In genomic region chr2:197599285-197599965, GRCh38 we compare ENCODE assay signal across 8 cellular contexts.
DNase-seq lines count a peak whose midpoint lies in the region; ATAC-seq, FAIRE-seq and TF ChIP-seq lines count a peak whose summit lies in the region.

No MANE protein-coding gene starts in this region.

- peak; percentile 96 for ATAC-seq in GM23338

- H3K4me1 Mint-ChIP-seq in GM23338: peaks cover 31% of the 10 kb centered on the region
- H3K4me1 Mint-ChIP-seq in activated CD4-positive, alpha-beta T cell treated with anti-CD3 and anti-CD28 coated beads, Interleukin-2, amount 10 ng/mL, durations not matched to agents 7 days and 5 days: peaks cover 5% of the 10 kb centered on the region

- H3K27ac ChIP-seq in GM23338 (ENCODE audit: low read depth): no peak overlapping the region

- H3K27ac Mint-ChIP-seq in GM23338: no peak overlapping the region
- no peak overlapping the region for H3K27ac Mint-ChIP-seq in activated CD4-positive, alpha-beta T cell treated with anti-CD3 and anti-CD28 coated beads, Interleukin-2, amount 10 ng/mL, durations not matched to agents 7 days and 5 days

- no peaks in the 10 kb centered on the region for H3K79me2 ChIP-seq in GM23338 (replicated peaks; ENCODE audit: insufficient read depth)

- FAIRE-seq in frontal cortex (lab: Jason Lieb, UNC): no peak

- peaks cover 26% of the 10 kb centered on the region for H3K36me3 Mint-ChIP-seq in GM23338 (ENCODE audit: low read depth)
- H3K36me3 Mint-ChIP-seq in activated CD4-positive, alpha-beta T cell treated with anti-CD3 and anti-CD28 coated beads, Interleukin-2, amount 10 ng/mL, durations not matched to agents 7 days and 5 days (ENCODE audit: low read depth): no peaks in the 10 kb centered on the region

- no peak overlapping the region for H3K4me3 Mint-ChIP-seq in GM23338
- H3K4me3 Mint-ChIP-seq in activated CD4-positive, alpha-beta T cell treated with anti-CD3 and anti-CD28 coated beads, Interleukin-2, amount 10 ng/mL, durations not matched to agents 7 days and 5 days: no peak overlapping the region

- CTCF ChIA-PET in GM10248 (lab: Yijun Ruan, JAX): interaction anchor here (1.0 to 1.5 kb wide), 8 partner anchors 8 to 697 kb away, joined by 3 to 6 read pairs (median 4); partner anchors contain the start of gene MARS2
- CTCF ChIA-PET in activated CD4-positive, alpha-beta T cell treated with anti-CD3 and anti-CD28 coated beads, Interleukin-2, amount 10 ng/mL, durations not matched to agents 7 days and 5 days (lab: Charles Lee): interaction anchor here (1.1 kb wide), 1 partner anchor 13 kb away, joined by 3 read pairs; no protein-coding TSS in a partner anchor

- H3K36me3 ChIP-seq in GM23338 (ENCODE audit: insufficient read depth): no peaks in the 10 kb centered on the region

- no peak overlapping the region for H2AFZ ChIP-seq in GM23338

- no peaks in the 10 kb centered on the region for H3K27me3 ChIP-seq in GM23338 (ENCODE audit: insufficient read depth)

- POLR2A ChIA-PET in GM10248 (lab: Yijun Ruan, JAX): interaction anchor here (1.0 kb wide), 1 partner anchor 100 kb away, joined by 4 read pairs; the partner anchor contains the start of genes HSPD1 and HSPE1
- POLR2A ChIA-PET in activated CD4-positive, alpha-beta T cell treated with anti-CD3 and anti-CD28 coated beads, Interleukin-2, amount 10 ng/mL, durations not matched to agents 7 days and 5 days (lab: Charles Lee): no interaction called here

- H3K27me3 Mint-ChIP-seq in GM23338 (ENCODE audit: insufficient read depth, low read depth, poor library complexity): peaks cover 10% of the 10 kb centered on the region
- peaks cover 10% of the 10 kb centered on the region for H3K27me3 Mint-ChIP-seq in activated CD4-positive, alpha-beta T cell treated with anti-CD3 and anti-CD28 coated beads, Interleukin-2, amount 10 ng/mL, durations not matched to agents 7 days and 5 days

- no peak overlapping the region for H3K4me2 ChIP-seq in GM23338

- peak; percentile 51 for DNase-seq in GM10248 (ENCODE audit: extremely low spot score)
- DNase-seq in GM23338 (ENCODE audit: low spot score): peak; percentile 82
- peak; percentile 56 for DNase-seq in MV-4-11 (lab: John Stamatoyannopoulos, UW)
- DNase-seq in activated CD4-positive, alpha-beta T cell treated with anti-CD3 and anti-CD28 coated beads, Interleukin-2, amount 10 ng/mL, durations not matched to agents 7 days and 5 days: peak; percentile 29
- peak; percentile 71 for DNase-seq in fibroblast of villous mesenchyme (ENCODE audit: low read depth)
- peak; percentile 27 for DNase-seq in stimulated activated CD4-positive, alpha-beta T cell treated with anti-CD3 and anti-CD28 coated beads, Interleukin-1b, Interleukin-23, amount 100 ng/mL, for 48 hours
- no peak for DNase-seq in KG1 (lab: John Stamatoyannopoulos, UW)
- no peak for DNase-seq in frontal cortex (ENCODE audit: low spot score in 2 of 2)

- H4K20me1 ChIP-seq in GM23338 (replicated peaks; ENCODE audit: insufficient read depth): no peaks in the 10 kb centered on the region

- H3K9me2 ChIP-seq in GM23338 (ENCODE audit: insufficient read depth): no peaks in the 10 kb centered on the region; the same call in 1 of the 2 replicates

- TF ChIP-seq CTCF in GM10248 (IDR thresholded peaks at IDR 0.05; ENCODE audit: control extremely low read depth, extremely low read depth, low read depth, missing control alignments): peak; percentile 24
- peak; percentile 58 to 66 for TF ChIP-seq CTCF in GM23338 (conservative IDR thresholded peaks at IDR 0.05; ENCODE audit: low read depth in 2 of 2)
- TF ChIP-seq CTCF in fibroblast of villous mesenchyme (IDR thresholded peaks at IDR 0.05; ENCODE audit: insufficient read depth, low read depth, low read length): peak; percentile 58

- H3K4me3 ChIP-seq in GM23338 (no peak overlapping the region), fibroblast of villous mesenchyme (ENCODE audit: low read depth, low read length) (no peak overlapping the region)

- peaks cover 14% of the 10 kb centered on the region for H3K9me3 Mint-ChIP-seq in GM23338
- H3K9me3 Mint-ChIP-seq in activated CD4-positive, alpha-beta T cell treated with anti-CD3 and anti-CD28 coated beads, Interleukin-2, amount 10 ng/mL, durations not matched to agents 7 days and 5 days: no peaks in the 10 kb centered on the region

- no peaks in the 10 kb centered on the region; the same call in 1 of the 2 replicates for H3F3A ChIP-seq in GM23338 (replicated peaks; ENCODE audit: low read depth)

- H3K4me1 ChIP-seq in GM23338 (ENCODE audit: insufficient read depth): peaks cover 21% of the 10 kb centered on the region

TF ChIP-seq in GM23338, 12 proteins besides CTCF, POLR2A, EP300 and RAD21 (continues in another document):
- TF ChIP-seq ETS1 (IDR thresholded peaks at IDR 0.05) (no peak), ZNF462 (CRISPR knock-in tag; IDR thresholded peaks at IDR 0.05) (no peak)

Comparison
In these comparisons a context has a peak if more than half of its experiments do, and no peak if none do; other contexts are left out.
1. DNase-seq: peak in GM10248 (single experiment), GM23338 (single experiment), MV-4-11 (single experiment), activated CD4-positive, alpha-beta T cell treated with anti-CD3 and anti-CD28 coated beads, Interleukin-2, amount 10 ng/mL, durations not matched to agents 7 days and 5 days (single experiment), fibroblast of villous mesenchyme (single experiment) and stimulated activated CD4-positive, alpha-beta T cell treated with anti-CD3 and anti-CD28 coated beads, Interleukin-1b, Interleukin-23, amount 100 ng/mL, for 48 hours (single experiment); none in KG1 (single experiment) and frontal cortex (0 of 2).
2. Peak in every context shown above with its lines, with median percentiles within 50 percentile points of each other: CTCF ChIP-seq.